ENCODE assay signal across 8 cellular contexts in the genomic region with DNA sequence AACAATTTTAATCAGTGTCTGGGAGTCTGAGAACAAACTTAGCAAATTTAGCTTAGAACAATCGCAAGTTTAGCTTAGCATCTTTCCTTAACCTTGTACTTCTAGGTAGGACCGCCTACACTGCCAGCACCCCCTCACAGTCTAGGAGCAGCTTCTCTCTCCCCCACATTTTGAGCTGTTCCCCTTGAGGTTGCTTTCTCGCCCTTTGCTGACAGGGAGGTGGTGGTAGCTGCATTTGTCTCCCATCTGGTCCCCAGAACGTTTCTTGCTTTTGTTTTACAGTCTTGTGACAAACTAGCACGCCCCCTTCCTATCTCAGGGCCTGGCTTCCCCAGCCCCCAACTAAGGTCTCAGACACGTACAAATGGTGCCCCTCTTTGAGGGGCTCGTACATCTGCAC. TPM values are rescaled to one million over a fixed set of nuclear protein-coding genes. Genes with fewer than 3 reads are reported as not detected.
DNase-seq lines count a peak whose midpoint lies in the region; ATAC-seq, FAIRE-seq and TF ChIP-seq lines count a peak whose summit lies in the region.

No MANE protein-coding gene starts in this region.

- intact Hi-C loops in A673 (cut with micrococcal nuclease; ENCODE audit: unreplicated experiment) = no loop called here

- H3K4me3 ChIP-seq in A673 (ENCODE audit: low read depth, low read length, poor library complexity, severe bottlenecking) = no peak overlapping the region

- BruUV-seq in A673 (replicated peaks; lab: Mats Ljungman, UMichigan) = no TSS peak

- POLR2A ChIA-PET in A673 (lab: Charles Lee; ENCODE audit: low non-redundant PET) = no interaction called here

- FAIRE-seq in GM19239 (lab: Jason Lieb, UNC) = peak; percentile 70

- no peaks in the 10 kb centered on the region for H3K27me3 ChIP-seq in A673 (replicated peaks; ENCODE audit: insufficient read depth, low read depth, low read length, poor library complexity)

- CTCF ChIA-PET in A673 (lab: Charles Lee) = no interaction called here

- no peaks in the 10 kb centered on the region for H3K36me3 ChIP-seq in A673 (ENCODE audit: insufficient read depth, low read length, poor library complexity, severe bottlenecking)

- no peak for TF ChIP-seq CTCF in A673 (conservative IDR thresholded peaks at IDR 0.05; ENCODE audit: low read depth, low read length)

- H3K27ac ChIP-seq in A673 (ENCODE audit: low read depth, low read length, poor library complexity, severe bottlenecking) = peak overlapping the region; percentile 32
- H3K27ac ChIP-seq in cingulate gyrus (ENCODE audit: low read depth, low read length) = peak overlapping the region; percentile 76

- TF ChIP-seq POLR2A in erythroblast (IDR thresholded peaks at IDR 0.05; ENCODE audit: low read length) = no peak

- H3K9me3 ChIP-seq in A673 (ENCODE audit: low read depth, low read length, poor library complexity, severe bottlenecking) = no peaks in the 10 kb centered on the region

- no peak for ATAC-seq in HG03571 (IDR thresholded peaks at IDR 0.05; ENCODE audit: unreplicated experiment)
- ATAC-seq in HG02870 (IDR thresholded peaks at IDR 0.05; ENCODE audit: unreplicated experiment) = no peak

- peaks cover 56% of the 10 kb centered on the region for H3K4me1 ChIP-seq in A673 (ENCODE audit: insufficient read depth, low read length, poor library complexity, severe bottlenecking)

- DNase-seq in A673 (ENCODE audit: low spot score) (no peak), GM19239 (ENCODE audit: insufficient read length, low spot score) (no peak), nucleus accumbens (lab: John Stamatoyannopoulos, UW) (peak in 35 of 56 donors; percentile 20 to 87 (median 58)), erythroblast (lab: John Stamatoyannopoulos, UW) (no peak), NCI-H2029 treated with DMSO at 0.1 percent for 48 hours (lab: John Stamatoyannopoulos, UW) (no peak)

RNA-seq across cellular contexts. Expression of a gene that starts 27.4 kb away (rescaled TPM):
- 34.6 and 35.3 TPM in 2 replicates for total RNA-seq in A673 (2021)

Comparison
In these comparisons a context has a peak if more than half of its experiments do, and no peak if none do; other contexts are left out.
1. DNase-seq: peak in nucleus accumbens (35 of 56); none in A673 (single experiment), GM19239 (single experiment), erythroblast (0 of 2) and NCI-H2029 treated with DMSO at 0.1 percent for 48 hours (single experiment).